ENCODE assay signal across 1 cellular context in genomic region chr17:6098466-6099180, GRCh38.
TF ChIP-seq lines count a peak whose summit lies in the region.

No MANE protein-coding gene starts in this region.

TF ChIP-seq in H1, 55 proteins besides CTCF, POLR2A, EP300 and RAD21:
- TF ChIP-seq CHD7 (IDR thresholded peaks at IDR 0.05; ENCODE audit: insufficient replicate concordance, low read length), result no peak
- no peak for TF ChIP-seq HDAC6 (IDR thresholded peaks at IDR 0.05; ENCODE audit: low read depth, low read length)
